ENCODE assay signal across 7 cellular contexts in the genomic region with DNA sequence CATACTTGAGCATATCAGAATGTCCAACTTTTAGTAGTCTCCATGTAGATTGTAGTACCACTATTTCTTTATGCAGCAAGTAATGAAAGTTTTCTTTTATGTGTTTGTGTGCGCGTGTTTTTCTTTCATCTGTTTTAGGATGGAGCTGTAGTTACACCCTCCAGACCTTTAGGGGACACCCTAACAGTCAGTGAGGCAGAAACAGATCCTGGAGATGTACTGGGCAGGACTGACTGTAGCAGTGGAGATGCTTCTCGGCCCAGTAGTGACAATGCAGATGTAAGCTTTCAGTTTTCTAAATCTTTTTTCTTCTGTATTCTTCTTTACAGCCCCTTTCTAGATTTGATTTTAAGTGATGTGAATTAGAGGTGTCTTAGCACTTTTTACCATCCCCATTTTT.
A peak's percentile ranks its signal among the peaks of the same experiment; 100 is the strongest.
DNase-seq lines count a peak whose midpoint lies in the region; ATAC-seq, FAIRE-seq and TF ChIP-seq lines count a peak whose summit lies in the region.

No MANE protein-coding gene starts in this region.

- no peaks in the 10 kb centered on the region for H3K27me3 ChIP-seq in esophagus muscularis mucosa

- TF ChIP-seq POLR2A in GM12892 (IDR thresholded peaks at IDR 0.05; ENCODE audit: low read depth, low read length) (no peak), esophagus muscularis mucosa (IDR thresholded peaks at IDR 0.05; ENCODE audit: low read depth) (no peak)

- H3K4me1 ChIP-seq in esophagus muscularis mucosa: peaks cover 13 to 19% (median 18%) of the 10 kb centered on the region in 4 donors

- no peaks in the 10 kb centered on the region for H3K9me3 ChIP-seq in esophagus muscularis mucosa

- 82% methylated on average over 3 of the region's 3 CpGs for WGBS in esophagus muscularis mucosa

- no peak for DNase-seq in GM12892 (ENCODE audit: insufficient read length)
- DNase-seq in OCI-M1 (lab: John Stamatoyannopoulos, UW): peak; percentile 89
- no peak for DNase-seq in esophagus muscularis mucosa (ENCODE audit: extremely low spot score)
- no peak for DNase-seq in sciatic nerve (ENCODE audit: low spot score)
- no peak for DNase-seq in D721Med (ENCODE audit: insufficient read length, low spot score)
- no peak for DNase-seq in activated effector memory CD4-positive, alpha-beta T cell treated with anti-CD3 and anti-CD28 coated beads, Interleukin-2, amount 50 U/mL, for 16 hours
- DNase-seq in ecto neural progenitor cell (ENCODE audit: low spot score): no peak

- FAIRE-seq in GM12892 (lab: Jason Lieb, UNC) (peak; percentile 72), D721Med (lab: Jason Lieb, UNC) (no peak)

- intact Hi-C loops in esophagus muscularis mucosa (cut with DNase I) (loop anchor here (2.0 kb wide), 1 partner anchor 97 kb away; no protein-coding TSS in a partner anchor), sciatic nerve (cut with DNase I) (no loop called here)

- H3K27ac ChIP-seq in esophagus muscularis mucosa (replicated peaks in 1 of 4): peak overlapping the region; percentile 56 to 72 (median 64)

- peak overlapping the region in 1 of 4 donors; percentile 2 for H3K4me3 ChIP-seq in esophagus muscularis mucosa

- peak; percentile 83 for ATAC-seq in sciatic nerve

- TF ChIP-seq EP300 in esophagus muscularis mucosa (IDR thresholded peaks at IDR 0.05): no peak

- H3K36me3 ChIP-seq in esophagus muscularis mucosa: peaks cover 0 to 34% (median 21%) of the 10 kb centered on the region in 4 donors

- TF ChIP-seq CTCF in esophagus muscularis mucosa (IDR thresholded peaks at IDR 0.05): peak in 1 of 3 experiments; percentile 52
- TF ChIP-seq CTCF in D721Med (IDR thresholded peaks at IDR 0.05; ENCODE audit: insufficient read depth, missing control alignments): no peak
